8 cellular contexts compared by ENCODE assay signal in genomic region chr11:59802639-59803176, GRCh38. TPM values are rescaled to one million over a fixed set of nuclear protein-coding genes. Genes with fewer than 3 reads are reported as not detected.
DNase-seq lines count a peak whose midpoint lies in the region; ATAC-seq, FAIRE-seq and TF ChIP-seq lines count a peak whose summit lies in the region.

No MANE protein-coding gene starts in this region.

- TF ChIP-seq CTCF in bronchial epithelial cell (IDR thresholded peaks at IDR 0.05; ENCODE audit: insufficient read depth, low read length, severe bottlenecking) = peak; percentile 43
- TF ChIP-seq CTCF in suprapubic skin (IDR thresholded peaks at IDR 0.05) = peak; percentile 53 to 61

- H3K4me1 ChIP-seq in suprapubic skin = peaks cover 7% of the 10 kb centered on the region

- H3K36me3 ChIP-seq in bronchial epithelial cell (ENCODE audit: control insufficient read depth, insufficient read depth, low read length) = peaks cover 9% of the 10 kb centered on the region
- peaks cover 65% of the 10 kb centered on the region for H3K36me3 ChIP-seq in suprapubic skin

- ATAC-seq in Right ventricle myocardium inferior = peak; percentile 87
- peak; percentile 92 for ATAC-seq in left lobe of liver

- WGBS in suprapubic skin = 33% methylated on average over 4 of the region's 4 CpGs

- H3K9me3 ChIP-seq in suprapubic skin = no peaks in the 10 kb centered on the region

- FAIRE-seq in bronchial epithelial cell (lab: Jason Lieb, UNC) = no peak

- no peak for TF ChIP-seq EP300 in suprapubic skin (IDR thresholded peaks at IDR 0.05)

- no peaks in the 10 kb centered on the region for H3K27me3 ChIP-seq in bronchial epithelial cell (ENCODE audit: control insufficient read depth, insufficient read depth, low read length)
- no peaks in the 10 kb centered on the region for H3K27me3 ChIP-seq in suprapubic skin

- intact Hi-C loops in Right ventricle myocardium inferior (cut with DNase I) (loop anchor here (1.0 to 2.0 kb wide), 2 partner anchors 48 to 266 kb away; no protein-coding TSS in a partner anchor), cardiac septum (cut with DNase I) (loop anchor here (1.0 to 10.0 kb wide), 2 partner anchors 48 to 138 kb away; partner anchors contain the start of gene PATL1)

- no peak for TF ChIP-seq POLR2A in suprapubic skin (IDR thresholded peaks at IDR 0.05)

- DNase-seq in Right ventricle myocardium inferior (ENCODE audit: missing footprints) = no peak
- DNase-seq in cardiac septum (ENCODE audit: low spot score) = no peak
- DNase-seq in HS-27A (ENCODE audit: low read depth) = peak; percentile 31
- peak; percentile 51 for DNase-seq in RPMI7951 (ENCODE audit: low read depth)
- peak; percentile 60 for DNase-seq in bronchial epithelial cell (ENCODE audit: low read depth)
- no peak for DNase-seq in left lobe of liver (ENCODE audit: low spot score)
- no peak for DNase-seq in suprapubic skin (ENCODE audit: low spot score in 2 of 2)
- DNase-seq in epidermal melanocyte (ENCODE audit: insufficient read length, low spot score) = no peak

- no peak overlapping the region for H3K4me3 ChIP-seq in bronchial epithelial cell (ENCODE audit: low read depth, low read length)
- no peak overlapping the region for H3K4me3 ChIP-seq in suprapubic skin

- H3K27ac ChIP-seq in suprapubic skin = no peak overlapping the region

RNA-seq across cellular contexts. Expression of gene MRPL16, which starts 7.9 kb away (rescaled TPM):
- total RNA-seq in Right ventricle myocardium inferior = 92.9 TPM
- total RNA-seq in cardiac septum = 64.7 TPM
- 60.8 and 76.6 TPM in 2 replicates for total RNA-seq in RPMI7951 (2014; rRNA removed; shearing (Covaris generic))
- 17.4 and 23.3 TPM in 2 replicates for total RNA-seq in bronchial epithelial cell
- total RNA-seq in left lobe of liver = 34.3 TPM
- total RNA-seq in suprapubic skin = 10 to 100 TPM; 27.8 to 42.0 (median 32.4) TPM

RNA-seq across cellular contexts. Expression of gene CBLIF, which starts 42.6 kb away (rescaled TPM):
- total RNA-seq in Right ventricle myocardium inferior = not detected
- not detected for total RNA-seq in cardiac septum
- not detected in 2 replicates for total RNA-seq in RPMI7951 (2014; rRNA removed; shearing (Covaris generic))
- total RNA-seq in bronchial epithelial cell = not detected in 2 replicates
- total RNA-seq in left lobe of liver = not detected
- total RNA-seq in suprapubic skin = not detected

RNA-seq across cellular contexts. Expression of gene STX3, which starts 47.5 kb away (rescaled TPM):
- total RNA-seq in Right ventricle myocardium inferior (8.4 TPM), cardiac septum (10.0 TPM), bronchial epithelial cell (53.3 and 53.4 TPM in 2 replicates), left lobe of liver (3.8 TPM), suprapubic skin (10 to 100 TPM; 24.1 to 48.2 (median 29.9) TPM)
- total RNA-seq in RPMI7951 (2014; rRNA removed; shearing (Covaris generic)) = 23.9 and 32.0 TPM in 2 replicates

Comparison
In these comparisons a context has a peak if more than half of its experiments do, and no peak if none do; other contexts are left out.
1. DNase-seq: peak in HS-27A (single experiment), RPMI7951 (single experiment) and bronchial epithelial cell (single experiment); none in Right ventricle myocardium inferior (single experiment), cardiac septum (single experiment), left lobe of liver (single experiment), suprapubic skin (0 of 2) and epidermal melanocyte (single experiment).